In genomic region chr1:234856719-234857310, GRCh38 we compare ENCODE assay signal across 17 cellular contexts.
"Had no signal": no experiment of that assay in that cellular context is flagged by ENCODE, and none has a peak within 500 bp of the region (broad histone marks: within the 10 kb centered on the region; RNA-seq: fewer than 3 reads in every experiment).

No MANE protein-coding gene starts in this region.

- H3K9me3 Mint-ChIP-seq: activated B cell treated with CpG ODN at 0.5 μM for 24 hours; central memory CD8-positive, alpha-beta T cell; T-helper 1 cell treated with Interleukin-12 subunit alpha and Interleukin-12 subunit beta and Interleukin-4 antibody, amounts not matched to agents 30 μg/mL and 1 μg/mL, for 36 hours had no signal

- H3K27me3 ChIP-seq: esophagus squamous epithelium, tibial artery had no signal

- H3K36me3 ChIP-seq: esophagus squamous epithelium, tibial artery had no signal

- DNase-seq: activated B cell treated with CpG ODN at 0.5 μM for 24 hours; activated CD4-positive, alpha-beta T cell treated with anti-CD3 and anti-CD28 coated beads, Interleukin-2, amount 10 ng/mL, durations not matched to agents 24 days and 14 days; activated CD8-positive, alpha-beta memory T cell treated with anti-CD3 and anti-CD28 coated beads for 24 hours; activated naive CD4-positive, alpha-beta T cell treated with anti-CD3 and anti-CD28 coated beads, Interleukin-2, amount 10 ng/mL, durations not matched to agents 7 days and 5 days; esophagus squamous epithelium; foreskin melanocyte; islet precursor cell; psoas muscle; SHP77; stimulated activated CD4-positive, alpha-beta T cell treated with anti-CD3 and anti-CD28 coated beads, Interleukin-4, amount 100 ng/mL, for 4 hours; tibial artery had no signal

- H3K27ac ChIP-seq: psoas muscle, tibial artery had no signal

- H3K4me3 ChIP-seq: esophagus squamous epithelium, lung, psoas muscle, skin epidermis, tibial artery had no signal

- ATAC-seq: natural killer cell treated with Interleukin-12 subunit alpha and Interleukin-12 subunit beta and Interleukin-15 and Interleukin-18, amount 100 ng/mL, for 72 hours; psoas muscle had no signal

- H3K4me1 Mint-ChIP-seq: central memory CD8-positive, alpha-beta T cell had no signal

- H3K27me3 Mint-ChIP-seq: activated B cell treated with CpG ODN at 0.5 μM for 24 hours; activated CD4-positive, alpha-beta T cell treated with anti-CD3 and anti-CD28 coated beads, Interleukin-2, amount 10 ng/mL, durations not matched to agents 24 days and 14 days; central memory CD8-positive, alpha-beta T cell; natural killer cell treated with Interleukin-12 subunit alpha and Interleukin-12 subunit beta and Interleukin-15 and Interleukin-18, amount 100 ng/mL, for 72 hours had no signal

- H3K4me1 ChIP-seq: psoas muscle, tibial artery had no signal

- H3K27ac Mint-ChIP-seq: activated B cell treated with CpG ODN at 0.5 μM for 24 hours; activated CD4-positive, alpha-beta T cell treated with anti-CD3 and anti-CD28 coated beads, Interleukin-2, amount 10 ng/mL, durations not matched to agents 24 days and 14 days; activated naive CD4-positive, alpha-beta T cell treated with anti-CD3 and anti-CD28 coated beads, Interleukin-2, amount 10 ng/mL, durations not matched to agents 7 days and 5 days; natural killer cell treated with Interleukin-12 subunit alpha and Interleukin-12 subunit beta and Interleukin-15 and Interleukin-18, amount 100 ng/mL, for 72 hours; T-helper 1 cell treated with Interleukin-12 subunit alpha and Interleukin-12 subunit beta and Interleukin-4 antibody, amounts not matched to agents 30 μg/mL and 1 μg/mL, for 36 hours had no signal

- FAIRE-seq: endometrium had no signal

- H3K9me3 ChIP-seq: esophagus squamous epithelium, psoas muscle, tibial artery had no signal

- H3K36me3 Mint-ChIP-seq: natural killer cell treated with Interleukin-12 subunit alpha and Interleukin-12 subunit beta and Interleukin-15 and Interleukin-18, amount 100 ng/mL, for 72 hours had no signal

- H3K4me3 Mint-ChIP-seq: activated B cell treated with CpG ODN at 0.5 μM for 24 hours; activated CD4-positive, alpha-beta T cell treated with anti-CD3 and anti-CD28 coated beads, Interleukin-2, amount 10 ng/mL, durations not matched to agents 24 days and 14 days; activated naive CD4-positive, alpha-beta T cell treated with anti-CD3 and anti-CD28 coated beads, Interleukin-2, amount 10 ng/mL, durations not matched to agents 7 days and 5 days; central memory CD8-positive, alpha-beta T cell; natural killer cell treated with Interleukin-12 subunit alpha and Interleukin-12 subunit beta and Interleukin-15 and Interleukin-18, amount 100 ng/mL, for 72 hours; T-helper 1 cell treated with Interleukin-12 subunit alpha and Interleukin-12 subunit beta and Interleukin-4 antibody, amounts not matched to agents 30 μg/mL and 1 μg/mL, for 36 hours had no signal
